Comparison of ENCODE assay signal across 19 cellular contexts in genomic region chr3:71166366-71166765, GRCh38.
DNase-seq lines count a peak whose midpoint lies in the region; ATAC-seq and TF ChIP-seq lines count a peak whose summit lies in the region.
"Had no signal": no experiment of that assay in that cellular context is flagged by ENCODE, and none has a peak within 500 bp of the region (broad histone marks: within the 10 kb centered on the region; RNA-seq: fewer than 3 reads in every experiment).

No MANE protein-coding gene starts in this region.

- no peaks in the 10 kb centered on the region for H3K36me3 ChIP-seq in cardiac muscle cell
- H3K36me3 ChIP-seq in left ventricle myocardium inferior = peaks cover 4% of the 10 kb centered on the region
- H3K36me3 ChIP-seq: BE2C had no signal

- H3K36me3 Mint-ChIP-seq in chondrocyte (ENCODE audit: low read depth) (peaks cover 7% of the 10 kb centered on the region), nephron progenitor cell (ENCODE audit: low read depth) (peaks cover 52% of the 10 kb centered on the region)
- H3K36me3 Mint-ChIP-seq in activated CD4-positive, alpha-beta T cell treated with anti-CD3 and anti-CD28 coated beads, Interleukin-2, amount 10 ng/mL, durations not matched to agents 24 days and 14 days (ENCODE audit: low read depth) = peaks cover 11% of the 10 kb centered on the region

- peak overlapping the region; percentile 44 for H3K27ac ChIP-seq in cardiac muscle cell
- H3K27ac ChIP-seq in left ventricle myocardium inferior (replicated peaks) = no peak overlapping the region

- DNase-seq in cardiac muscle cell (ENCODE audit: low read depth in 1 of 2, low spot score in 1 of 2) (no peak), left ventricle myocardium inferior (no peak), chondrocyte (ENCODE audit: low spot score) (no peak), nephron progenitor cell (no peak)
- no peak for DNase-seq in activated CD4-positive, alpha-beta T cell treated with anti-CD3 and anti-CD28 coated beads, Interleukin-2, amount 10 ng/mL, durations not matched to agents 24 days and 14 days
- DNase-seq: Calu3; CD4-positive, CD25-positive, alpha-beta regulatory T cell; DMS53; EL; KG1; NCI-H1417 treated with DMSO at 0.1 percent for 48 hours; NCI-H1930; NCI-H226; NCI-H524 had no signal

- H3K9me3 Mint-ChIP-seq in chondrocyte (ENCODE audit: low read depth) = no peaks in the 10 kb centered on the region
- peaks cover 27% of the 10 kb centered on the region for H3K9me3 Mint-ChIP-seq in nephron progenitor cell
- peaks cover 7% of the 10 kb centered on the region for H3K9me3 Mint-ChIP-seq in activated CD4-positive, alpha-beta T cell treated with anti-CD3 and anti-CD28 coated beads, Interleukin-2, amount 10 ng/mL, durations not matched to agents 24 days and 14 days

- no peak overlapping the region for H3K4me3 Mint-ChIP-seq in chondrocyte (ENCODE audit: unreplicated experiment)
- H3K4me3 Mint-ChIP-seq in nephron progenitor cell = no peak overlapping the region
- no peak overlapping the region for H3K4me3 Mint-ChIP-seq in activated CD4-positive, alpha-beta T cell treated with anti-CD3 and anti-CD28 coated beads, Interleukin-2, amount 10 ng/mL, durations not matched to agents 24 days and 14 days

- intact Hi-C loops in left ventricle myocardium inferior (cut with micrococcal nuclease) = no loop called here
- intact Hi-C loops in activated CD4-positive, alpha-beta T cell treated with anti-CD3 and anti-CD28 coated beads, Interleukin-2, amount 10 ng/mL, durations not matched to agents 24 days and 14 days (cut with micrococcal nuclease) = no loop called here

- TF ChIP-seq CTCF in cardiac muscle cell (IDR thresholded peaks at IDR 0.05; ENCODE audit: low read depth, low read length) (no peak), left ventricle myocardium inferior (IDR thresholded peaks at IDR 0.05; ENCODE audit: borderline replicate concordance) (no peak), chondrocyte (IDR thresholded peaks at IDR 0.05) (no peak), nephron progenitor cell (IDR thresholded peaks at IDR 0.05) (no peak)

- H3K27ac Mint-ChIP-seq in chondrocyte (ENCODE audit: unreplicated experiment) (peak overlapping the region; percentile 96), nephron progenitor cell (peak overlapping the region; percentile 89)
- H3K27ac Mint-ChIP-seq in activated CD4-positive, alpha-beta T cell treated with anti-CD3 and anti-CD28 coated beads, Interleukin-2, amount 10 ng/mL, durations not matched to agents 24 days and 14 days = no peak overlapping the region

- ATAC-seq in HG03439 (IDR thresholded peaks at IDR 0.05; ENCODE audit: unreplicated experiment) (no peak), GM21381 (IDR thresholded peaks at IDR 0.05; ENCODE audit: unreplicated experiment) (no peak)
- ATAC-seq: GM12878, HepG2 had no signal

- H3K4me3 ChIP-seq in cardiac muscle cell (no peak overlapping the region), left ventricle myocardium inferior (no peak overlapping the region)
- H3K4me3 ChIP-seq: GM12878 had no signal

- peaks cover 48% of the 10 kb centered on the region for H3K4me1 ChIP-seq in cardiac muscle cell (ENCODE audit: low read depth)
- peaks cover 15% of the 10 kb centered on the region for H3K4me1 ChIP-seq in left ventricle myocardium inferior

- H3K4me1 Mint-ChIP-seq in chondrocyte (ENCODE audit: low read depth) (peaks cover 91% of the 10 kb centered on the region), nephron progenitor cell (peaks cover 75% of the 10 kb centered on the region)
- peaks cover 11% of the 10 kb centered on the region for H3K4me1 Mint-ChIP-seq in activated CD4-positive, alpha-beta T cell treated with anti-CD3 and anti-CD28 coated beads, Interleukin-2, amount 10 ng/mL, durations not matched to agents 24 days and 14 days

- no peaks in the 10 kb centered on the region for H3K27me3 Mint-ChIP-seq in chondrocyte (ENCODE audit: low read depth)
- H3K27me3 Mint-ChIP-seq in nephron progenitor cell (ENCODE audit: low read depth, poor library complexity) = no peaks in the 10 kb centered on the region
- no peaks in the 10 kb centered on the region for H3K27me3 Mint-ChIP-seq in activated CD4-positive, alpha-beta T cell treated with anti-CD3 and anti-CD28 coated beads, Interleukin-2, amount 10 ng/mL, durations not matched to agents 24 days and 14 days
- H3K27me3 Mint-ChIP-seq: CD4-positive, CD25-positive, alpha-beta regulatory T cell had no signal

- H3K9me3 ChIP-seq in cardiac muscle cell (ENCODE audit: low read depth) (no peaks in the 10 kb centered on the region), left ventricle myocardium inferior (replicated peaks) (peaks cover 2% of the 10 kb centered on the region)
- H3K9me3 ChIP-seq: BE2C had no signal

- no peaks in the 10 kb centered on the region for H3K27me3 ChIP-seq in cardiac muscle cell
- no peaks in the 10 kb centered on the region for H3K27me3 ChIP-seq in left ventricle myocardium inferior (ENCODE audit: low read depth)
- H3K27me3 ChIP-seq: BE2C had no signal
